ENCODE assay signal across 20 cellular contexts in the genomic region with DNA sequence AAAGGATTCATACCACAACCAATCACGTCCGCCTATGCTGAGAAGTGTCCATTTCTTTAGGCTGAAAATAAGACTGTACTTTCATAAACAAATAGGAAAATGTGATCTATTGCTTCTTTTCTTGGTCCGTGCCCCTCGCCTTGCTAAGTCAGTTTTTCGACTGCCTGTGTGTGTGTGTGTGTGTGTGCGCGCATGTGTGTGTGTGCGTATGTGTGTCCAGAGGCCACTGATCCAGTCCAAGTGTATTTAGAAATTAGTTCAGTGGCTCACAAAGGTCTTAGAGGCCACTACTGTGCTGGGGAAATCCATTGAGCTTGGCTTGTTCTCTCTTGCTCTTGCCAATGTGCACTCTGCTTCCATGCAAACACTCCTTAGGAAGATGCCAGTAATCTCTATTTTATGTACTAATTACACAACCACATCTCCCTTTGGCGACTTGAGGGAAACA. TPM values are rescaled to one million over a fixed set of nuclear protein-coding genes. Genes with fewer than 3 reads are reported as not detected.
DNase-seq lines count a peak whose midpoint lies in the region; ATAC-seq and TF ChIP-seq lines count a peak whose summit lies in the region.
"Had no signal": no experiment of that assay in that cellular context is flagged by ENCODE, and none has a peak within 500 bp of the region (broad histone marks: within the 10 kb centered on the region; RNA-seq: fewer than 3 reads in every experiment).

No MANE protein-coding gene starts in this region.

- H3K27me3 ChIP-seq in esophagus (ENCODE audit: control insufficient read depth in 1 of 2, insufficient read depth in 2 of 2, low read length in 2 of 2) = no peaks in the 10 kb centered on the region
- H3K27me3 ChIP-seq in lower lobe of right lung (ENCODE audit: low read depth) = no peaks in the 10 kb centered on the region
- H3K27me3 ChIP-seq in transverse colon = no peaks in the 10 kb centered on the region
- H3K27me3 ChIP-seq in adrenal gland = no peaks in the 10 kb centered on the region
- H3K27me3 ChIP-seq: heart right ventricle, pancreas had no signal

- TF ChIP-seq POLR2A in transverse colon (IDR thresholded peaks at IDR 0.05) (no peak), adrenal gland (IDR thresholded peaks at IDR 0.05) (no peak)

- DNase-seq in lower lobe of right lung (no peak), transverse colon (no peak), HEK293T (ENCODE audit: extremely low spot score) (no peak), adrenal gland (no peak)
- DNase-seq in activated CD4-positive, CD25-positive, alpha-beta regulatory T cell treated with anti-CD3 and anti-CD28 coated beads, Interleukin-2, amount 50 U/mL, for 72 hours = no peak
- DNase-seq in activated CD8-positive, alpha-beta T cell treated with anti-CD3 and anti-CD28 coated beads, Interleukin-2, amount 10 ng/mL, durations not matched to agents 7 days and 5 days = no peak
- DNase-seq: activated CD4-positive, alpha-beta T cell treated with anti-CD3 and anti-CD28 coated beads, Interleukin-2, amount 10 ng/mL, durations not matched to agents 24 days and 14 days; activated CD8-positive, alpha-beta memory T cell treated with anti-CD3 and anti-CD28 coated beads, Interleukin-2, amount 50 U/mL, for 48 hours; activated gamma-delta T cell treated with Interleukin-2 at 50 U/mL for 16 hours; amniotic stem cell; CD8-positive, alpha-beta T cell; central memory CD4-positive, alpha-beta T cell; heart right ventricle; NCI-H1092 treated with DMSO at 0.1 percent for 48 hours; NCI-H2081; pancreas; stimulated activated CD4-positive, alpha-beta T cell treated with anti-CD3 and anti-CD28 coated beads, Interleukin-4, amount 100 ng/mL, for 1 hour; SW 1271 had no signal

- H3K36me3 ChIP-seq in HEK293 (ENCODE audit: control insufficient read depth in 2 of 2, insufficient read depth in 1 of 2, low read length in 2 of 2) (peaks cover 0 to 19% of the 10 kb centered on the region in 2 experiments; a peak in 1 of 3 replicates), esophagus (ENCODE audit: control insufficient read depth in 2 of 2, insufficient read depth in 2 of 2, low read length in 1 of 2) (peaks cover 0 to 2% of the 10 kb centered on the region in 2 donors), lower lobe of right lung (no peaks in the 10 kb centered on the region), transverse colon (no peaks in the 10 kb centered on the region), adrenal gland (replicated peaks in 1 of 2) (no peaks in the 10 kb centered on the region)
- H3K36me3 ChIP-seq: pancreas had no signal

- H3K9me3 Mint-ChIP-seq in activated CD8-positive, alpha-beta T cell treated with anti-CD3 and anti-CD28 coated beads, Interleukin-2, amount 10 ng/mL, durations not matched to agents 7 days and 5 days (ENCODE audit: insufficient read depth) = no peaks in the 10 kb centered on the region
- H3K9me3 Mint-ChIP-seq: activated CD4-positive, alpha-beta T cell treated with anti-CD3 and anti-CD28 coated beads, Interleukin-2, amount 10 ng/mL, durations not matched to agents 24 days and 14 days; CD8-positive, alpha-beta T cell had no signal

- H3K27ac ChIP-seq in HEK293 (ENCODE audit: extremely low read depth, low read depth, low read length) (no peak overlapping the region), esophagus (ENCODE audit: low read depth in 2 of 2, low read length in 1 of 2) (peak overlapping the region; percentile 43 to 61), lower lobe of right lung (peak overlapping the region; percentile 39), transverse colon (peak overlapping the region; percentile 82 to 85 (median 84)), adrenal gland (no peak overlapping the region)

- in situ Hi-C loops in transverse colon (cut with MboI; ENCODE audit: low pct_ligation_motif_present in 1 of 4, low pct_unique_long_range_greater_than_20kb in 1 of 4, low sequenced_read_pairs in 3 of 4) = no loop called here

- POLR2A ChIA-PET in HEK293 (lab: Yijun Ruan, JAX) (no interaction called here), HEK293T (lab: Yijun Ruan, JAX) (no interaction called here)
- POLR2A ChIA-PET in activated CD8-positive, alpha-beta T cell treated with anti-CD3 and anti-CD28 coated beads, Interleukin-2, amount 10 ng/mL, durations not matched to agents 7 days and 5 days (lab: Charles Lee) = no interaction called here

- TF ChIP-seq EP300 in transverse colon (IDR thresholded peaks at IDR 0.05; ENCODE audit: low read depth) = no peak

- H3K9me3 ChIP-seq in HEK293 (ENCODE audit: control insufficient read depth, insufficient read depth, low read depth, low read length) = no peaks in the 10 kb centered on the region
- H3K9me3 ChIP-seq in esophagus (ENCODE audit: control insufficient read depth in 2 of 2, insufficient read depth in 1 of 2, low read depth in 1 of 2, low read length in 1 of 2) = no peaks in the 10 kb centered on the region
- H3K9me3 ChIP-seq in lower lobe of right lung = no peaks in the 10 kb centered on the region
- H3K9me3 ChIP-seq in transverse colon = no peaks in the 10 kb centered on the region
- no peaks in the 10 kb centered on the region for H3K9me3 ChIP-seq in adrenal gland (replicated peaks in 1 of 3)
- H3K9me3 ChIP-seq: heart right ventricle, pancreas had no signal

- peak; percentile 70 to 78 for ATAC-seq in lower lobe of right lung
- ATAC-seq in activated CD8-positive, alpha-beta T cell treated with anti-CD3 and anti-CD28 coated beads, Interleukin-2, amount 10 ng/mL, durations not matched to agents 7 days and 5 days = no peak
- ATAC-seq: CD8-positive, alpha-beta T cell had no signal

- H3K4me1 Mint-ChIP-seq in activated CD8-positive, alpha-beta T cell treated with anti-CD3 and anti-CD28 coated beads, Interleukin-2, amount 10 ng/mL, durations not matched to agents 7 days and 5 days (ENCODE audit: low read depth) = peaks cover 4% of the 10 kb centered on the region

- H3K36me3 Mint-ChIP-seq in activated CD8-positive, alpha-beta T cell treated with anti-CD3 and anti-CD28 coated beads, Interleukin-2, amount 10 ng/mL, durations not matched to agents 7 days and 5 days (ENCODE audit: low read depth) = no peaks in the 10 kb centered on the region
- H3K36me3 Mint-ChIP-seq: CD8-positive, alpha-beta T cell had no signal

- H3K4me3 ChIP-seq in HEK293 (ENCODE audit: low read depth, low read length) (no peak overlapping the region), esophagus (ENCODE audit: low read depth in 1 of 2, low read length in 2 of 2) (no peak overlapping the region), lower lobe of right lung (no peak overlapping the region), transverse colon (no peak overlapping the region), adrenal gland (no peak overlapping the region)
- H3K4me3 ChIP-seq: heart right ventricle, pancreas had no signal

- CTCF ChIA-PET in HEK293 (lab: Yijun Ruan, JAX) = interaction anchor here (0.7 kb wide), 2 partner anchors 9 to 47 kb away, joined by 3 to 5 read pairs; no protein-coding TSS in a partner anchor
- CTCF ChIA-PET in HEK293T (lab: Yijun Ruan, JAX) = no interaction called here
- CTCF ChIA-PET in activated CD8-positive, alpha-beta T cell treated with anti-CD3 and anti-CD28 coated beads, Interleukin-2, amount 10 ng/mL, durations not matched to agents 7 days and 5 days (lab: Charles Lee) = no interaction called here

- no peaks in the 10 kb centered on the region for H3K27me3 Mint-ChIP-seq in activated CD8-positive, alpha-beta T cell treated with anti-CD3 and anti-CD28 coated beads, Interleukin-2, amount 10 ng/mL, durations not matched to agents 7 days and 5 days (ENCODE audit: low read depth)

- peaks cover 8% of the 10 kb centered on the region for H3K4me1 ChIP-seq in HEK293 (ENCODE audit: control insufficient read depth, insufficient read depth, low read length)
- H3K4me1 ChIP-seq in esophagus (ENCODE audit: control insufficient read depth in 2 of 2, insufficient read depth in 2 of 2, low read length in 1 of 2) = peaks cover 2 to 19% of the 10 kb centered on the region in 2 donors
- H3K4me1 ChIP-seq in lower lobe of right lung = peaks cover 44% of the 10 kb centered on the region
- H3K4me1 ChIP-seq in transverse colon = peaks cover 31 to 92% (median 66%) of the 10 kb centered on the region in 4 donors
- peaks cover 0 to 9% of the 10 kb centered on the region in 2 donors for H3K4me1 ChIP-seq in adrenal gland (replicated peaks in 1 of 2)

- TF ChIP-seq CTCF in HEK293 (tag by site-specific recombination; IDR thresholded peaks at IDR 0.05) (no peak), lower lobe of right lung (IDR thresholded peaks at IDR 0.05) (no peak), transverse colon (IDR thresholded peaks at IDR 0.05) (no peak), adrenal gland (IDR thresholded peaks at IDR 0.05) (no peak)

- intact Hi-C loops in lower lobe of right lung (cut with DNase I) (no loop called here), transverse colon (cut with DNase I; ENCODE audit: low total_unique reads) (no loop called here), adrenal gland (cut with DNase I) (no loop called here)

- 58 to 65% methylated on average over 9 of the region's 9 CpGs for WGBS in esophagus, 2 donors
- 69 to 73% methylated on average over 8 to 9 of the region's 9 CpGs for WGBS in transverse colon (ENCODE audit: low coverage in 1 of 2), 2 donors
- WGBS in adrenal gland, 4 donors = 79 to 85% (median 83%) methylated on average over 9 of the region's 9 CpGs

- H3K4me3 Mint-ChIP-seq in activated CD8-positive, alpha-beta T cell treated with anti-CD3 and anti-CD28 coated beads, Interleukin-2, amount 10 ng/mL, durations not matched to agents 7 days and 5 days = no peak overlapping the region
- H3K4me3 Mint-ChIP-seq: activated CD4-positive, alpha-beta T cell treated with anti-CD3 and anti-CD28 coated beads, Interleukin-2, amount 10 ng/mL, durations not matched to agents 24 days and 14 days; CD8-positive, alpha-beta T cell had no signal

- H3K27ac Mint-ChIP-seq in activated CD8-positive, alpha-beta T cell treated with anti-CD3 and anti-CD28 coated beads, Interleukin-2, amount 10 ng/mL, durations not matched to agents 7 days and 5 days = no peak overlapping the region
- H3K27ac Mint-ChIP-seq: activated CD4-positive, alpha-beta T cell treated with anti-CD3 and anti-CD28 coated beads, Interleukin-2, amount 10 ng/mL, durations not matched to agents 24 days and 14 days; CD8-positive, alpha-beta T cell had no signal

TF ChIP-seq in HEK293, 187 proteins besides CTCF, POLR2A, EP300 and RAD21 (continues in another document):
- TF ChIP-seq ZBTB17 (tag by site-specific recombination; IDR thresholded peaks at IDR 0.05) = no peak

TF ChIP-seq in HEK293T, 16 proteins besides CTCF, POLR2A, EP300 and RAD21 (continues in another document):
- TF ChIP-seq FOXM1 (IDR thresholded peaks at IDR 0.05; ENCODE audit: borderline replicate concordance) = no peak
- no peak for TF ChIP-seq L3MBTL2 (conservative IDR thresholded peaks at IDR 0.05)
- no peak for TF ChIP-seq FOXK2 (IDR thresholded peaks at IDR 0.05)
- no peak for TF ChIP-seq ARNT (IDR thresholded peaks at IDR 0.05)
- no peak for TF ChIP-seq ELF4 (IDR thresholded peaks at IDR 0.05)

RNA-seq across cellular contexts. Expression of gene SLC22A23, which starts 50.5 kb away (rescaled TPM):
- polyA plus RNA-seq in esophagus = 10 to 100 TPM; 12.5 to 15.4 TPM
- 27.8 TPM for total RNA-seq in lower lobe of right lung
- total RNA-seq in transverse colon = 100 to 1,000 TPM in 3 of 4 donors, 10 to 100 TPM in 1; 96.1 to 161 (median 117) TPM
- under 1 TPM; 0.23 to 0.24 TPM for total RNA-seq in activated CD8-positive, alpha-beta T cell treated with anti-CD3 and anti-CD28 coated beads, Interleukin-2, amount 10 ng/mL, durations not matched to agents 7 days and 5 days
- 10 to 100 TPM in 3 of 8 donors, 1 to 10 TPM in 5; 4.0 to 18.5 (median 7.1) TPM for total RNA-seq in adrenal gland
- polyA plus RNA-seq in adrenal gland = 1 to 10 TPM; 2.3 to 2.7 (median 2.5) TPM

Comparison
In these comparisons a context has a peak if more than half of its experiments do, and no peak if none do; other contexts are left out.
1. H3K27ac ChIP-seq: peak in esophagus (2 of 2), lower lobe of right lung (single experiment) and transverse colon (4 of 4); none in HEK293 (single experiment) and adrenal gland (0 of 5).
2. RNA of gene SLC22A23, which starts 50.5 kb away (total RNA-seq): 96.1 to 161 TPM in transverse colon, 27.8 TPM in lower lobe of right lung (single experiment) and 4.0 to 18.5 TPM in adrenal gland; 0.23 to 0.24 TPM in activated CD8-positive, alpha-beta T cell treated with anti-CD3 and anti-CD28 coated beads, Interleukin-2, amount 10 ng/mL, durations not matched to agents 7 days and 5 days; every median in the first group is over 4 times any median in the second.